Comparison of ENCODE assay signal across 8 cellular contexts in genomic region chr9:113410207-113411158, GRCh38. TPM values are rescaled to one million over a fixed set of nuclear protein-coding genes. Genes with fewer than 3 reads are reported as not detected.
DNase-seq lines count a peak whose midpoint lies in the region; ATAC-seq and TF ChIP-seq lines count a peak whose summit lies in the region.

Gene C9orf43 (plus strand): TSS chr9:113410747. CDS start chr9:113413494, 2,747 bp downstream.
Gene POLE3 (minus strand): TSS chr9:113410675. CDS start chr9:113410293, 382 bp downstream.

- intact Hi-C loops in activated B cell treated with CpG ODN at 0.5 μM for 24 hours (cut with micrococcal nuclease) (loop anchor here (1.0 to 10.0 kb wide), 10 partner anchors 9 to 1928 kb away; partner anchors contain the start of genes ALAD, CDC26, FKBP15 and HDHD3), spleen (cut with DNase I; ENCODE audit: low total_unique reads) (no loop called here)

- peak; percentile 94 for DNase-seq in AG08396 (ENCODE audit: low spot score)
- peak; percentile 94 for DNase-seq in NCI-H2227 treated with DMSO at 0.1 percent for 48 hours (lab: John Stamatoyannopoulos, UW)
- peak; percentile 94 for DNase-seq in activated B cell treated with CpG ODN at 0.5 μM for 24 hours
- peak; percentile 52 to 99 (median 94) for DNase-seq in caudate nucleus (lab: John Stamatoyannopoulos, UW)
- peak; percentile 95 for DNase-seq in inferior parietal cortex (ENCODE audit: extremely low spot score)
- DNase-seq in spleen = peak; percentile 99

- WGBS in spleen, 5 donors = 0 to 1% (median 0%) methylated on average over 55 to 72 of the region's 72 CpGs

- POLR2A ChIA-PET in activated B cell treated with CpG ODN at 0.5 μM for 24 hours (lab: Charles Lee) = interaction anchor here (0.6 to 3.2 kb wide), 26 partner anchors 8 to 1779 kb away, joined by 3 to 83 read pairs (median 4); partner anchors contain the start of genes ALAD, BSPRY, CDC26 and DNAJC25

- peak within 1 kb of the TSS; percentile 99 for H3K27ac Mint-ChIP-seq in activated B cell treated with CpG ODN at 0.5 μM for 24 hours

- no peak for TF ChIP-seq CTCF in activated B cell treated with CpG ODN at 0.5 μM for 24 hours (IDR thresholded peaks at IDR 0.05)
- peak in 5 of 11 experiments; percentile 17 to 52 (median 22) for TF ChIP-seq CTCF in spleen (IDR thresholded peaks at IDR 0.05 in 8 of 11, conservative IDR thresholded peaks at IDR 0.05 in 3 of 11)

- peak; percentile 93 for ATAC-seq in HG03175 (IDR thresholded peaks at IDR 0.05; ENCODE audit: unreplicated experiment)
- peak; percentile 89 for ATAC-seq in activated B cell treated with CpG ODN at 0.5 μM for 24 hours (ENCODE audit: low read depth)

- H3K9me3 ChIP-seq in spleen = no peaks in the 10 kb centered on the region

- no peaks in the 10 kb centered on the region for H3K27me3 Mint-ChIP-seq in activated B cell treated with CpG ODN at 0.5 μM for 24 hours

- in situ Hi-C loops in GM18951 (cut with MboI; ENCODE audit: low sequenced_read_pairs, unreplicated experiment) = no loop called here

- CTCF ChIA-PET in activated B cell treated with CpG ODN at 0.5 μM for 24 hours (lab: Charles Lee) = interaction anchor here (0.6 to 2.0 kb wide), 8 partner anchors 9 to 248 kb away, joined by 3 to 16 read pairs (median 4); partner anchors contain the start of gene ALAD

- peaks cover 31% of the 10 kb centered on the region for H3K4me1 Mint-ChIP-seq in activated B cell treated with CpG ODN at 0.5 μM for 24 hours

- H3K4me3 Mint-ChIP-seq in activated B cell treated with CpG ODN at 0.5 μM for 24 hours = peak within 1 kb of the TSS; percentile 98

- H3K4me1 ChIP-seq in spleen = peaks cover 11 to 49% (median 40%) of the 10 kb centered on the region in 6 donors

- TF ChIP-seq POLR2A in GM18951 (IDR thresholded peaks at IDR 0.05; ENCODE audit: extremely low read depth, insufficient read depth, insufficient read length) (peak; percentile 74), spleen (IDR thresholded peaks at IDR 0.05) (peak; percentile 19 to 66 (median 47))

- H3K9me3 Mint-ChIP-seq in activated B cell treated with CpG ODN at 0.5 μM for 24 hours = no peaks in the 10 kb centered on the region

- peak within 1 kb of the TSS; percentile 100 for H3K27ac ChIP-seq in caudate nucleus (ENCODE audit: low read depth, low read length)
- peak within 1 kb of the TSS; percentile 95 to 97 (median 96) for H3K27ac ChIP-seq in spleen

- peaks cover 40% of the 10 kb centered on the region for H3K36me3 Mint-ChIP-seq in activated B cell treated with CpG ODN at 0.5 μM for 24 hours (ENCODE audit: low read depth)

- peak within 1 kb of the TSS; percentile 65 to 95 (median 83) for H3K4me3 ChIP-seq in spleen

- H3K36me3 ChIP-seq in spleen = peaks cover 0 to 27% (median 19%) of the 10 kb centered on the region in 6 donors

- no peaks in the 10 kb centered on the region for H3K27me3 ChIP-seq in spleen (replicated peaks in 1 of 7)

RNA-seq across cellular contexts. Expression of gene C9orf43, which starts in this region (rescaled TPM):
- 0.76 and 1.2 TPM in 2 replicates for total RNA-seq in activated B cell treated with CpG ODN at 0.5 μM for 24 hours
- total RNA-seq in spleen = under 1 TPM in 5 of 7 donors, not detected in 2; 0.37 to 0.92 (median 0.46) TPM
- polyA plus RNA-seq in spleen = under 1 TPM; 0.27 to 0.59 (median 0.48) TPM

RNA-seq across cellular contexts. Expression of gene POLE3, which starts in this region (rescaled TPM):
- total RNA-seq in activated B cell treated with CpG ODN at 0.5 μM for 24 hours = 48.0 and 55.5 TPM in 2 replicates
- 10 to 100 TPM; 29.3 to 53.0 (median 36.9) TPM for total RNA-seq in spleen
- 10 to 100 TPM; 30.6 to 45.6 (median 44.5) TPM for polyA plus RNA-seq in spleen

Comparison
In these comparisons a context has a peak if more than half of its experiments do, and no peak if none do; other contexts are left out.
1. Peak in every context shown above with its lines: DNase-seq, ATAC-seq, H3K4me3 ChIP-seq and H3K27ac ChIP-seq.